1 cellular context compared by ENCODE assay signal in the genomic region with DNA sequence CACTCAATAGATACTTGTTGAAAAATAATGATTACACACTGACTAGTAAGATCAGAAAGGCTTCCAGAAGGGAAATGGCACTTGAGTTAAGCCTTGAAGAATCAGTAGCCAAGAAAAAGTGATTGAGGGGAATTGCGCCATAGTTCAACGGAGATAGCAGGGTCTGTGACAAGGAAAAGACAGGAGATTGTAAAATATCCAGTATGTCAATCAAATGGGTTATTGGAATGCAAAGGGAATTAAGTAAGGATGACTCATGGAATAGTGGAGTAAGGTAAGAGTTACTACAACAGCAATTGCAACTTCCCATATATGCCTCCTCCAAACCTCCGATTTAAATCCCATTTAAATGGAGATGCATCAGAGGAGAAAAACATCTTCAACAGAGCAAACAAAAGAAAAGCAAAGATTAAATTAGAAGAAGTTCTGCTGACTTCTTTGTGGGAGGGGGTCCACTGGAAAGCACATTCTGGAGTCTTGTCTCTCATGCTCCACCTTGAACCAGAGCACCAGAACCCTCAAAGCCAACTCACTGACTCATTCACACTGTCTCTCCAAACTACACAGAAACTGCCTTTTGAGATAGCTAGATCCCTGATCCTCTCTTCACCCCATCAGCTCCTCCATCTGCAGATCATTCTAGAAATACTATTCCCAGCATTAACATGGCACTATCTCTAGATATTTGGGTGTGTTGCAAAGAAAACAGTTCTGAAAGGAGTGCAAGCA.
TF ChIP-seq lines count a peak whose summit lies in the region.

No MANE protein-coding gene starts in this region.

TF ChIP-seq in GM23338, 12 proteins besides CTCF, POLR2A, EP300 and RAD21 (continued from another document):
- TF ChIP-seq, protein P1, sequence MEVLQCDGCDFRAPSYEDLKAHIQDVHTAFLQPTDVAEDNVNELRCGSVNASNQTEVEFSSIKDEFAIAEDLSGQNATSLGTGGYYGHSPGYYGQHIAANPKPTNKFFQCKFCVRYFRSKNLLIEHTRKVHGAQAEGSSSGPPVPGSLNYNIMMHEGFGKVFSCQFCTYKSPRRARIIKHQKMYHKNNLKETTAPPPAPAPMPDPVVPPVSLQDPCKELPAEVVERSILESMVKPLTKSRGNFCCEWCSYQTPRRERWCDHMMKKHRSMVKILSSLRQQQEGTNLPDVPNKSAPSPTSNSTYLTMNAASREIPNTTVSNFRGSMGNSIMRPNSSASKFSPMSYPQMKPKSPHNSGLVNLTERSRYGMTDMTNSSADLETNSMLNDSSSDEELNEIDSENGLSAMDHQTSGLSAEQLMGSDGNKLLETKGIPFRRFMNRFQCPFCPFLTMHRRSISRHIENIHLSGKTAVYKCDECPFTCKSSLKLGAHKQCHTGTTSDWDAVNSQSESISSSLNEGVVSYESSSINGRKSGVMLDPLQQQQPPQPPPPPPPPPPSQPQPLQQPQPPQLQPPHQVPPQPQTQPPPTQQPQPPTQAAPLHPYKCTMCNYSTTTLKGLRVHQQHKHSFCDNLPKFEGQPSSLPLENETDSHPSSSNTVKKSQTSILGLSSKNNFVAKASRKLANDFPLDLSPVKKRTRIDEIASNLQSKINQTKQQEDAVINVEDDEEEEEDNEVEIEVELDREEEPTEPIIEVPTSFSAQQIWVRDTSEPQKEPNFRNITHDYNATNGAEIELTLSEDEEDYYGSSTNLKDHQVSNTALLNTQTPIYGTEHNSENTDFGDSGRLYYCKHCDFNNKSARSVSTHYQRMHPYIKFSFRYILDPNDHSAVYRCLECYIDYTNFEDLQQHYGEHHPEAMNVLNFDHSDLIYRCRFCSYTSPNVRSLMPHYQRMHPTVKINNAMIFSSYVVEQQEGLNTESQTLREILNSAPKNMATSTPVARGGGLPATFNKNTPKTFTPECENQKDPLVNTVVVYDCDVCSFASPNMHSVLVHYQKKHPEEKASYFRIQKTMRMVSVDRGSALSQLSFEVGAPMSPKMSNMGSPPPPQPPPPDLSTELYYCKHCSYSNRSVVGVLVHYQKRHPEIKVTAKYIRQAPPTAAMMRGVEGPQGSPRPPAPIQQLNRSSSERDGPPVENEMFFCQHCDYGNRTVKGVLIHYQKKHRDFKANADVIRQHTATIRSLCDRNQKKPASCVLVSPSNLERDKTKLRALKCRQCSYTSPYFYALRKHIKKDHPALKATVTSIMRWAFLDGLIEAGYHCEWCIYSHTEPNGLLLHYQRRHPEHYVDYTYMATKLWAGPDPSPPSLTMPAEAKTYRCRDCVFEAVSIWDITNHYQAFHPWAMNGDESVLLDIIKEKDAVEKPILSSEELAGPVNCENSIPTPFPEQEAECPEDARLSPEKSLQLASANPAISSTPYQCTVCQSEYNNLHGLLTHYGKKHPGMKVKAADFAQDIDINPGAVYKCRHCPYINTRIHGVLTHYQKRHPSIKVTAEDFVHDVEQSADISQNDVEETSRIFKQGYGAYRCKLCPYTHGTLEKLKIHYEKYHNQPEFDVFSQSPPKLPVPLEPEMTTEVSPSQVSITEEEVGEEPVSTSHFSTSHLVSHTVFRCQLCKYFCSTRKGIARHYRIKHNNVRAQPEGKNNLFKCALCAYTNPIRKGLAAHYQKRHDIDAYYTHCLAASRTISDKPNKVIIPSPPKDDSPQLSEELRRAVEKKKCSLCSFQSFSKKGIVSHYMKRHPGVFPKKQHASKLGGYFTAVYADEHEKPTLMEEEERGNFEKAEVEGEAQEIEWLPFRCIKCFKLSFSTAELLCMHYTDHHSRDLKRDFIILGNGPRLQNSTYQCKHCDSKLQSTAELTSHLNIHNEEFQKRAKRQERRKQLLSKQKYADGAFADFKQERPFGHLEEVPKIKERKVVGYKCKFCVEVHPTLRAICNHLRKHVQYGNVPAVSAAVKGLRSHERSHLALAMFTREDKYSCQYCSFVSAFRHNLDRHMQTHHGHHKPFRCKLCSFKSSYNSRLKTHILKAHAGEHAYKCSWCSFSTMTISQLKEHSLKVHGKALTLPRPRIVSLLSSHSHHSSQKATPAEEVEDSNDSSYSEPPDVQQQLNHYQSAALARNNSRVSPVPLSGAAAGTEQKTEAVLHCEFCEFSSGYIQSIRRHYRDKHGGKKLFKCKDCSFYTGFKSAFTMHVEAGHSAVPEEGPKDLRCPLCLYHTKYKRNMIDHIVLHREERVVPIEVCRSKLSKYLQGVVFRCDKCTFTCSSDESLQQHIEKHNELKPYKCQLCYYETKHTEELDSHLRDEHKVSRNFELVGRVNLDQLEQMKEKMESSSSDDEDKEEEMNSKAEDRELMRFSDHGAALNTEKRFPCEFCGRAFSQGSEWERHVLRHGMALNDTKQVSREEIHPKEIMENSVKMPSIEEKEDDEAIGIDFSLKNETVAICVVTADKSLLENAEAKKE (CRISPR knock-in tag; IDR thresholded peaks at IDR 0.05) = no peak
- no peak for TF ChIP-seq ZNF331 (CRISPR knock-in tag; IDR thresholded peaks at IDR 0.05; ENCODE audit: low read depth)
- TF ChIP-seq, protein P2, sequence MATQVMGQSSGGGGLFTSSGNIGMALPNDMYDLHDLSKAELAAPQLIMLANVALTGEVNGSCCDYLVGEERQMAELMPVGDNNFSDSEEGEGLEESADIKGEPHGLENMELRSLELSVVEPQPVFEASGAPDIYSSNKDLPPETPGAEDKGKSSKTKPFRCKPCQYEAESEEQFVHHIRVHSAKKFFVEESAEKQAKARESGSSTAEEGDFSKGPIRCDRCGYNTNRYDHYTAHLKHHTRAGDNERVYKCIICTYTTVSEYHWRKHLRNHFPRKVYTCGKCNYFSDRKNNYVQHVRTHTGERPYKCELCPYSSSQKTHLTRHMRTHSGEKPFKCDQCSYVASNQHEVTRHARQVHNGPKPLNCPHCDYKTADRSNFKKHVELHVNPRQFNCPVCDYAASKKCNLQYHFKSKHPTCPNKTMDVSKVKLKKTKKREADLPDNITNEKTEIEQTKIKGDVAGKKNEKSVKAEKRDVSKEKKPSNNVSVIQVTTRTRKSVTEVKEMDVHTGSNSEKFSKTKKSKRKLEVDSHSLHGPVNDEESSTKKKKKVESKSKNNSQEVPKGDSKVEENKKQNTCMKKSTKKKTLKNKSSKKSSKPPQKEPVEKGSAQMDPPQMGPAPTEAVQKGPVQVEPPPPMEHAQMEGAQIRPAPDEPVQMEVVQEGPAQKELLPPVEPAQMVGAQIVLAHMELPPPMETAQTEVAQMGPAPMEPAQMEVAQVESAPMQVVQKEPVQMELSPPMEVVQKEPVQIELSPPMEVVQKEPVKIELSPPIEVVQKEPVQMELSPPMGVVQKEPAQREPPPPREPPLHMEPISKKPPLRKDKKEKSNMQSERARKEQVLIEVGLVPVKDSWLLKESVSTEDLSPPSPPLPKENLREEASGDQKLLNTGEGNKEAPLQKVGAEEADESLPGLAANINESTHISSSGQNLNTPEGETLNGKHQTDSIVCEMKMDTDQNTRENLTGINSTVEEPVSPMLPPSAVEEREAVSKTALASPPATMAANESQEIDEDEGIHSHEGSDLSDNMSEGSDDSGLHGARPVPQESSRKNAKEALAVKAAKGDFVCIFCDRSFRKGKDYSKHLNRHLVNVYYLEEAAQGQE (IDR thresholded peaks at IDR 0.05; ENCODE audit: unreplicated experiment) = no peak
- TF ChIP-seq JUNB (IDR thresholded peaks at IDR 0.05; ENCODE audit: unreplicated experiment) = no peak
- TF ChIP-seq EZH2 (IDR thresholded peaks at IDR 0.05; ENCODE audit: low read depth, unreplicated experiment) = no peak
- no peak for TF ChIP-seq ZNF114 (CRISPR knock-in tag; IDR thresholded peaks at IDR 0.05)
